In the genomic region with DNA sequence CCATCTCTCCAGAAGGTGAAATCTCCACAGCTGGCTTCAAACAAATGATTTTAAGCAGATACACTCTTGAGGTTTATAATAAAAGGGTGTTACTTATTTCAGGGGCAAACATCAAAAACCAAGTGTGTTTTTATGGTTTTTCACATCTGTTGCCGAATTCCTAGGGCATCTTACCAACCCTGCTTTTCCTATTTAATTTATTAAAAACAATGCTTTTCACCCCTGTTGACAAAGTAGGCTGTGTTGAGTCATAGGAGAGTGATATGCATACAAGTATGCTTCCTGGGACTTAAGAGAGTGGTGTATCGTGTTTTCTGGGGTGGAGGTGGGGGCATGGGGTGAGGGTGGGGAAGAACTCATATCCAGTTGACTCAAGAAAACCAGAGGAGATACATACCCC, we compare ENCODE assay signal across 25 cellular contexts. TPM values are rescaled to one million over a fixed set of nuclear protein-coding genes. Genes with fewer than 3 reads are reported as not detected.
"Had no signal": no experiment of that assay in that cellular context is flagged by ENCODE, and none has a peak within 500 bp of the region (broad histone marks: within the 10 kb centered on the region; RNA-seq: fewer than 3 reads in every experiment).

No MANE protein-coding gene starts in this region.

- H3K27me3 ChIP-seq: adrenal gland, colonic mucosa, hepatocyte, upper lobe of left lung had no signal

- H3K36me3 ChIP-seq: adrenal gland, colonic mucosa, left ventricle myocardium inferior, sigmoid colon, upper lobe of left lung, WERI-Rb-1 had no signal

- H3K4me3 Mint-ChIP-seq: activated CD4-positive, alpha-beta T cell treated with anti-CD3 and anti-CD28 coated beads, Interleukin-2, amount 10 ng/mL, durations not matched to agents 7 days and 5 days; endodermal cell; immature natural killer cell; naive thymus-derived CD8-positive, alpha-beta T cell had no signal

- ATAC-seq: activated naive CD4-positive, alpha-beta T cell treated with anti-CD3 and anti-CD28 coated beads, Interleukin-2, amount 50 U/mL, for 72 hours; naive thymus-derived CD8-positive, alpha-beta T cell had no signal

- H3K27ac Mint-ChIP-seq: activated CD4-positive, alpha-beta T cell treated with anti-CD3 and anti-CD28 coated beads, Interleukin-2, amount 10 ng/mL, durations not matched to agents 7 days and 5 days; endodermal cell; immature natural killer cell had no signal

- H3K9me3 Mint-ChIP-seq: activated CD4-positive, alpha-beta T cell treated with anti-CD3 and anti-CD28 coated beads, Interleukin-2, amount 10 ng/mL, durations not matched to agents 7 days and 5 days; activated naive CD4-positive, alpha-beta T cell treated with anti-CD3 and anti-CD28 coated beads, Interleukin-2, amount 50 U/mL, for 72 hours; endodermal cell; immature natural killer cell; naive thymus-derived CD8-positive, alpha-beta T cell had no signal

- H3K4me3 ChIP-seq: adrenal gland, colonic mucosa, hepatocyte, left ventricle myocardium inferior, sigmoid colon, upper lobe of left lung had no signal

- H3K36me3 Mint-ChIP-seq: activated naive CD4-positive, alpha-beta T cell treated with anti-CD3 and anti-CD28 coated beads, Interleukin-2, amount 50 U/mL, for 72 hours; immature natural killer cell; naive thymus-derived CD8-positive, alpha-beta T cell had no signal

- DNase-seq: activated CD4-positive, alpha-beta T cell treated with anti-CD3 and anti-CD28 coated beads, Interleukin-2, amount 10 ng/mL, durations not matched to agents 7 days and 5 days; activated CD4-positive, CD25-positive, alpha-beta regulatory T cell treated with anti-CD3 and anti-CD28 coated beads, Interleukin-2, amount 50 U/mL, for 72 hours; activated T-cell treated with anti-CD3 and anti-CD28 coated beads, Interleukin-2, amount 50 U/mL, for 1 hour; adrenal gland; colonic mucosa; endodermal cell; glutamatergic neuron; immature natural killer cell; left ventricle myocardium inferior; naive thymus-derived CD8-positive, alpha-beta T cell; sigmoid colon; stimulated activated CD4-positive, alpha-beta T cell treated with anti-CD3 and anti-CD28 coated beads, Interleukin-2, amount 100 ng/mL, for 48 hours; stimulated activated naive CD4-positive, alpha-beta T cell treated with Interleukin-2 at 50 U/mL for 16 hours; T-helper 1 cell; upper lobe of left lung; WERI-Rb-1 had no signal

RNA-seq across cellular contexts. Expression of gene IL20, which starts 29.3 kb away (rescaled TPM):
- total RNA-seq: activated CD4-positive, alpha-beta T cell treated with anti-CD3 and anti-CD28 coated beads, Interleukin-2, amount 10 ng/mL, durations not matched to agents 7 days and 5 days; activated naive CD4-positive, alpha-beta T cell treated with anti-CD3 and anti-CD28 coated beads, Interleukin-2, amount 50 U/mL, for 72 hours; astrocyte; colonic mucosa; endodermal cell; frontal cortex; hepatocyte; left ventricle myocardium inferior; lung microvascular endothelial cell; naive thymus-derived CD8-positive, alpha-beta T cell; osteoblast; posterior vena cava; renal cortical epithelial cell; sigmoid colon; subcutaneous adipose tissue; upper lobe of left lung had no signal
- polyA plus RNA-seq: hepatocyte; immature natural killer cell; naive thymus-derived CD8-positive, alpha-beta T cell; sigmoid colon had no signal
